In the genomic region with DNA sequence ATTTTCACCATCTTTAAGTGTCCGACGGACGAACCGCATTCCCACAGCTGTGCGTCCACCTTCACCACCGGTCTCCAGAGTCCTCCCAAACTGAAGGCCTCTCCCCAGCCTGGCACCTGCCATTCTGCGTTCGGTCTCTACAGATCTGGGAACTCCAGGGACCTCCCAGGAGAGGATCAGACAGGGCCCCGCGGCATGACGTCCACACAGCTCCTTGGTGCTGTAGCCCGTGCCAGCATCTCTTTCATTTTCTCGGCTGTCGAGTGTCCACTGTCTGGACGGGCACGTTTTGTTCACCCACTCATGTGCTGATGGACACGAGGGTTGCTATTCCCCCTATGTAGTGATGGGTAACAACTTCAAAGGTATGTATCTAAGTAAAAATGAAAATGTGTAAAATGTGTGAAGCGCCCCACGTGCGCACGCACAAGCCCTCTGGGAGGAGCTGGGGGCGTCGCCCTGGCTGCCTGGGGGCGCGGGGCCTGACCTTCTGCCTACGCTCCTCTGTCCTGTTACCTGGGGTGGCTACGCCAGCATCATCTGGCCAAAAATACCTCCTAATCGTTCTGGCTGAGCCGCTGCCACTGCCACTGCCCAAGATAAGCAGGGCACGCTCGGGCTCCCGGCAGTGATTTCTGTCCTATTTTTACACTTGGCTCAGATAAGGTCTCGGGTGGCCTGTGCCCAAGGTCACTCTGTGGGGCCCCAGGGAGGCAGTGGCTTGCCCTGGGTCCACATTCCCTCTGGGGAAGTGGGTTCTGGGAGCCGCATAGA, we compare ENCODE assay signal across 26 cellular contexts. TPM values are rescaled to one million over a fixed set of nuclear protein-coding genes. Genes with fewer than 3 reads are reported as not detected.
DNase-seq lines count a peak whose midpoint lies in the region; ATAC-seq, FAIRE-seq and TF ChIP-seq lines count a peak whose summit lies in the region.
"Had no signal": no experiment of that assay in that cellular context is flagged by ENCODE, and none has a peak within 500 bp of the region (broad histone marks: within the 10 kb centered on the region; RNA-seq: fewer than 3 reads in every experiment).

No MANE protein-coding gene starts in this region.

- TF ChIP-seq CTCF in left ventricle myocardium inferior (IDR thresholded peaks at IDR 0.05; ENCODE audit: borderline replicate concordance) (no peak), liver (IDR thresholded peaks at IDR 0.05; ENCODE audit: low read depth, low read length, missing input control) (no peak), GM20000 (IDR thresholded peaks at IDR 0.05; ENCODE audit: extremely low read depth, missing control alignments) (no peak)

- H3K4me1 ChIP-seq in left ventricle myocardium inferior (peaks cover 97% of the 10 kb centered on the region), liver (ENCODE audit: control insufficient read depth in 4 of 4, insufficient read depth in 4 of 4, low read length in 3 of 4) (peaks cover 7 to 37% (median 27%) of the 10 kb centered on the region in 4 donors)

- WGBS in liver = 67% methylated on average over 34 of the region's 34 CpGs

- TF ChIP-seq RAD21 in liver (IDR thresholded peaks at IDR 0.05) = peak in 1 of 2 donors; percentile 41

- H3K36me3 ChIP-seq in left ventricle myocardium inferior (no peaks in the 10 kb centered on the region), liver (ENCODE audit: control insufficient read depth in 4 of 4, insufficient read depth in 3 of 4, low read depth in 1 of 4, low read length in 3 of 4) (no peaks in the 10 kb centered on the region)
- H3K36me3 ChIP-seq: SJSA1 had no signal

- H3K9ac ChIP-seq in liver (ENCODE audit: low read depth in 1 of 2, low read length in 2 of 2) = no peak overlapping the region
- H3K9ac ChIP-seq: GM23248 had no signal

- H3K4me3 ChIP-seq in left ventricle myocardium inferior (peak overlapping the region; percentile 34), liver (ENCODE audit: low read depth in 1 of 3, low read length in 3 of 3) (no peak overlapping the region)
- H3K4me3 ChIP-seq: A549, GM23248, K562, SJSA1 had no signal

- H3K9me3 ChIP-seq in left ventricle myocardium inferior (replicated peaks) (no peaks in the 10 kb centered on the region), liver (ENCODE audit: control insufficient read depth in 4 of 4, low read length in 3 of 4) (no peaks in the 10 kb centered on the region)
- H3K9me3 ChIP-seq: A549, SJSA1 had no signal

- peak overlapping the region; percentile 92 for H3K27ac ChIP-seq in left ventricle myocardium inferior (replicated peaks)
- H3K27ac ChIP-seq in liver (ENCODE audit: low read depth in 1 of 2, low read length in 2 of 2) = no peak overlapping the region
- H3K27ac ChIP-seq: A549, C4-2B, GM23248, SJSA1 had no signal

- DNase-seq in Right ventricle myocardium inferior (ENCODE audit: missing footprints) (no peak), left ventricle myocardium inferior (peak; percentile 75), urothelium cell line (ENCODE audit: low spot score) (no peak), GM20000 (ENCODE audit: low spot score) (no peak)
- DNase-seq: AML-193; Caco-2; CD8-positive, alpha-beta T cell; GM23248; H7; Kasumi-1; NCI-H1105; NCI-H1436 treated with DMSO at 0.1 percent for 48 hours; NCI-H187 treated with DMSO at 0.1 percent for 48 hours; NCI-H446; NCI-H524 treated with DMSO at 0.1 percent for 48 hours; NCI-H82; NK-92 treated with Interleukin-12 subunit alpha and Interleukin-12 subunit beta, amount 100 ng/mL, for 24 hours; PC-3 had no signal

- peak; percentile 61 for FAIRE-seq in urothelium cell line (lab: Jason Lieb, UNC)
- FAIRE-seq: A549, G401.6, K562 had no signal

- ATAC-seq in Right ventricle myocardium inferior = peak; percentile 59
- no peak for ATAC-seq in GM21526 (IDR thresholded peaks at IDR 0.05; ENCODE audit: low FRiP score, unreplicated experiment)
- ATAC-seq in GM21381 (IDR thresholded peaks at IDR 0.05; ENCODE audit: unreplicated experiment) = no peak
- ATAC-seq: A549; CD8-positive, alpha-beta T cell; K562; PC-3 had no signal

- H3K27me3 ChIP-seq in left ventricle myocardium inferior (ENCODE audit: low read depth) (no peaks in the 10 kb centered on the region), liver (ENCODE audit: control insufficient read depth in 4 of 4, insufficient read depth in 4 of 4, low read length in 3 of 4) (no peaks in the 10 kb centered on the region)
- H3K27me3 ChIP-seq: SJSA1 had no signal

- intact Hi-C loops in Right ventricle myocardium inferior (cut with DNase I) (no loop called here), left ventricle myocardium inferior (cut with micrococcal nuclease) (no loop called here)

TF ChIP-seq in liver, 16 proteins besides CTCF, POLR2A, EP300 and RAD21:
- TF ChIP-seq SP1 (IDR thresholded peaks at IDR 0.05) (peak; percentile 74), HNF4G (IDR thresholded peaks at IDR 0.05) (peak; percentile 26), RXRA (IDR thresholded peaks at IDR 0.05) (peak; percentile 77), NR2F2 (IDR thresholded peaks at IDR 0.05) (no peak), HNF4A (conservative IDR thresholded peaks at IDR 0.05) (peak; percentile 76 to 78)
- TF ChIP-seq, protein P1, sequence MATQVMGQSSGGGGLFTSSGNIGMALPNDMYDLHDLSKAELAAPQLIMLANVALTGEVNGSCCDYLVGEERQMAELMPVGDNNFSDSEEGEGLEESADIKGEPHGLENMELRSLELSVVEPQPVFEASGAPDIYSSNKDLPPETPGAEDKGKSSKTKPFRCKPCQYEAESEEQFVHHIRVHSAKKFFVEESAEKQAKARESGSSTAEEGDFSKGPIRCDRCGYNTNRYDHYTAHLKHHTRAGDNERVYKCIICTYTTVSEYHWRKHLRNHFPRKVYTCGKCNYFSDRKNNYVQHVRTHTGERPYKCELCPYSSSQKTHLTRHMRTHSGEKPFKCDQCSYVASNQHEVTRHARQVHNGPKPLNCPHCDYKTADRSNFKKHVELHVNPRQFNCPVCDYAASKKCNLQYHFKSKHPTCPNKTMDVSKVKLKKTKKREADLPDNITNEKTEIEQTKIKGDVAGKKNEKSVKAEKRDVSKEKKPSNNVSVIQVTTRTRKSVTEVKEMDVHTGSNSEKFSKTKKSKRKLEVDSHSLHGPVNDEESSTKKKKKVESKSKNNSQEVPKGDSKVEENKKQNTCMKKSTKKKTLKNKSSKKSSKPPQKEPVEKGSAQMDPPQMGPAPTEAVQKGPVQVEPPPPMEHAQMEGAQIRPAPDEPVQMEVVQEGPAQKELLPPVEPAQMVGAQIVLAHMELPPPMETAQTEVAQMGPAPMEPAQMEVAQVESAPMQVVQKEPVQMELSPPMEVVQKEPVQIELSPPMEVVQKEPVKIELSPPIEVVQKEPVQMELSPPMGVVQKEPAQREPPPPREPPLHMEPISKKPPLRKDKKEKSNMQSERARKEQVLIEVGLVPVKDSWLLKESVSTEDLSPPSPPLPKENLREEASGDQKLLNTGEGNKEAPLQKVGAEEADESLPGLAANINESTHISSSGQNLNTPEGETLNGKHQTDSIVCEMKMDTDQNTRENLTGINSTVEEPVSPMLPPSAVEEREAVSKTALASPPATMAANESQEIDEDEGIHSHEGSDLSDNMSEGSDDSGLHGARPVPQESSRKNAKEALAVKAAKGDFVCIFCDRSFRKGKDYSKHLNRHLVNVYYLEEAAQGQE (IDR thresholded peaks at IDR 0.05) = no peak
- TF ChIP-seq, protein P2, sequence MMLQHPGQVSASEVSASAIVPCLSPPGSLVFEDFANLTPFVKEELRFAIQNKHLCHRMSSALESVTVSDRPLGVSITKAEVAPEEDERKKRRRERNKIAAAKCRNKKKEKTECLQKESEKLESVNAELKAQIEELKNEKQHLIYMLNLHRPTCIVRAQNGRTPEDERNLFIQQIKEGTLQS (IDR thresholded peaks at IDR 0.05) = no peak

RNA-seq across cellular contexts. Expression of a gene that starts 10.8 kb away (rescaled TPM):
- total RNA-seq in Right ventricle myocardium inferior = 179 TPM
- total RNA-seq in left ventricle myocardium inferior = 140 TPM
- total RNA-seq in liver = 10 to 100 TPM; 27.1 to 64.2 TPM
- 10 to 100 TPM; 12.3 to 30.8 TPM for polyA plus RNA-seq in liver
